ENCODE assay signal across 1 cellular context in genomic region chr3:195184716-195185421, GRCh38.
TF ChIP-seq lines count a peak whose summit lies in the region.

No MANE protein-coding gene starts in this region.

TF ChIP-seq in GM23338, 12 proteins besides CTCF, POLR2A, EP300 and RAD21 (continued from another document):
- TF ChIP-seq EZH2phosphoT487 (IDR thresholded peaks at IDR 0.05; ENCODE audit: unreplicated experiment) (no peak), CREB1 (CRISPR knock-in tag; IDR thresholded peaks at IDR 0.05; ENCODE audit: low read depth) (no peak), JUNB (IDR thresholded peaks at IDR 0.05; ENCODE audit: unreplicated experiment) (no peak), REST (IDR thresholded peaks at IDR 0.05; ENCODE audit: unreplicated experiment) (no peak), NANOG (IDR thresholded peaks at IDR 0.05; ENCODE audit: borderline replicate concordance) (no peak), ZNF331 (CRISPR knock-in tag; IDR thresholded peaks at IDR 0.05; ENCODE audit: low read depth) (no peak), EZH2 (IDR thresholded peaks at IDR 0.05; ENCODE audit: low read depth, unreplicated experiment) (no peak), ZNF114 (CRISPR knock-in tag; IDR thresholded peaks at IDR 0.05) (no peak), STAT1 (IDR thresholded peaks at IDR 0.05; ENCODE audit: unreplicated experiment) (no peak)
- TF ChIP-seq, protein P1, sequence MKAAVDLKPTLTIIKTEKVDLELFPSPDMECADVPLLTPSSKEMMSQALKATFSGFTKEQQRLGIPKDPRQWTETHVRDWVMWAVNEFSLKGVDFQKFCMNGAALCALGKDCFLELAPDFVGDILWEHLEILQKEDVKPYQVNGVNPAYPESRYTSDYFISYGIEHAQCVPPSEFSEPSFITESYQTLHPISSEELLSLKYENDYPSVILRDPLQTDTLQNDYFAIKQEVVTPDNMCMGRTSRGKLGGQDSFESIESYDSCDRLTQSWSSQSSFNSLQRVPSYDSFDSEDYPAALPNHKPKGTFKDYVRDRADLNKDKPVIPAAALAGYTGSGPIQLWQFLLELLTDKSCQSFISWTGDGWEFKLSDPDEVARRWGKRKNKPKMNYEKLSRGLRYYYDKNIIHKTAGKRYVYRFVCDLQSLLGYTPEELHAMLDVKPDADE (IDR thresholded peaks at IDR 0.05) = no peak
